ENCODE assay signal across 23 cellular contexts in the genomic region with DNA sequence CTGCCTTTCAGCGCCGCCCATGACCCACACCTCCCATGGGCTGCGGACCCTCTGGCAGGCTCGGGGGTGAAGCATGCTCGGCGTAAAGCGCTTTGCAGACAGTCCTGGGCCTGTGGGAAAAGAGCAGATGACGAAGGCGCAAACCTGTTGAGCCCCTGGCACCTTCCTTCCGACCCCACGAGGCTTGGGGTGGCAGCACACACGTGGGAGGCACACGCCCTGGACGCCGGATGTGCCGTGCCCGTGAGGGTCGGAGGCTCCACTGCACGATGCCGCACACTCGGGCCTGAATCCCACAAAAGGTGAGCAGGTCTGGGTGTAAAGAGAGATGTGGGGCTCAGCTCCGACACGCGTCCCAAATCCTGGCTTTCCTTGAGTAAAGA.
"Had no signal": no experiment of that assay in that cellular context is flagged by ENCODE, and none has a peak within 500 bp of the region (broad histone marks: within the 10 kb centered on the region; RNA-seq: fewer than 3 reads in every experiment).

No MANE protein-coding gene starts in this region.

- H3K9ac ChIP-seq: neural progenitor cell had no signal

- H3K27me3 Mint-ChIP-seq: dendritic cell treated with granulocyte-macrophage colony-stimulating factor and Interleukin-4, amounts not matched to agents 40 ng/mL and 50 ng/mL, for 4 days; effector memory CD8-positive, alpha-beta T cell; progenitor cell of endocrine pancreas; stimulated activated memory B cell treated with anti-CD40 and anti-IgM and Interleukin-4, amounts not matched to agents 10 μg/mL and 1 μg/mL and 100 μg/mL, for 72 hours; stimulated activated naive CD8-positive, alpha-beta T cell treated with anti-CD3 and anti-CD28 coated beads, Interleukin-15, Interleukin-2, amounts not matched to agents 100 ng/mL and 50 ng/mL, for 24 hours had no signal

- H3K4me3 Mint-ChIP-seq: dendritic cell treated with granulocyte-macrophage colony-stimulating factor and Interleukin-4, amounts not matched to agents 40 ng/mL and 50 ng/mL, for 4 days; effector memory CD8-positive, alpha-beta T cell; immature natural killer cell; mesothelial cell of epicardium; natural killer cell; neural progenitor cell; stimulated activated memory B cell treated with anti-CD40 and anti-IgM and Interleukin-4, amounts not matched to agents 10 μg/mL and 1 μg/mL and 100 μg/mL, for 72 hours; stimulated activated naive CD8-positive, alpha-beta T cell treated with anti-CD3 and anti-CD28 coated beads, Interleukin-15, Interleukin-2, amounts not matched to agents 100 ng/mL and 50 ng/mL, for 24 hours had no signal

- H3K36me3 Mint-ChIP-seq: natural killer cell had no signal

- ATAC-seq: effector memory CD8-positive, alpha-beta T cell; foreskin keratinocyte; left colon; natural killer cell; pancreas; sciatic nerve; stimulated activated memory B cell treated with anti-CD40 and anti-IgM and Interleukin-4, amounts not matched to agents 10 μg/mL and 1 μg/mL and 100 μg/mL, for 72 hours; upper lobe of right lung had no signal

- H3K9me3 Mint-ChIP-seq: effector memory CD8-positive, alpha-beta T cell; immature natural killer cell; mesothelial cell of epicardium; natural killer cell; neural progenitor cell; stimulated activated memory B cell treated with anti-CD40 and anti-IgM and Interleukin-4, amounts not matched to agents 10 μg/mL and 1 μg/mL and 100 μg/mL, for 72 hours; stimulated activated naive CD8-positive, alpha-beta T cell treated with anti-CD3 and anti-CD28 coated beads, Interleukin-15, Interleukin-2, amounts not matched to agents 100 ng/mL and 50 ng/mL, for 24 hours had no signal

- H3K36me3 ChIP-seq: neural progenitor cell, pancreas, upper lobe of right lung, vagina had no signal

- H2AFZ ChIP-seq: neural progenitor cell had no signal

- H3K27ac ChIP-seq: epithelial cell of prostate, foreskin keratinocyte, neural progenitor cell, pancreas, spleen, testis, upper lobe of right lung, vagina had no signal

- H3K27ac Mint-ChIP-seq: dendritic cell treated with granulocyte-macrophage colony-stimulating factor and Interleukin-4, amounts not matched to agents 40 ng/mL and 50 ng/mL, for 4 days; effector memory CD8-positive, alpha-beta T cell; immature natural killer cell; mesothelial cell of epicardium; natural killer cell; stimulated activated memory B cell treated with anti-CD40 and anti-IgM and Interleukin-4, amounts not matched to agents 10 μg/mL and 1 μg/mL and 100 μg/mL, for 72 hours; stimulated activated naive CD8-positive, alpha-beta T cell treated with anti-CD3 and anti-CD28 coated beads, Interleukin-15, Interleukin-2, amounts not matched to agents 100 ng/mL and 50 ng/mL, for 24 hours had no signal

- H3K4me2 ChIP-seq: neural progenitor cell had no signal

- H3K4me1 ChIP-seq: foreskin keratinocyte, neural progenitor cell, pancreas, spleen, upper lobe of right lung, vagina had no signal

- H3K4me1 Mint-ChIP-seq: immature natural killer cell; mesothelial cell of epicardium; natural killer cell; stimulated activated memory B cell treated with anti-CD40 and anti-IgM and Interleukin-4, amounts not matched to agents 10 μg/mL and 1 μg/mL and 100 μg/mL, for 72 hours had no signal

- H3K9me3 ChIP-seq: pancreas, spleen, testis, tibial nerve, upper lobe of right lung, vagina had no signal

- H3K27me3 ChIP-seq: foreskin keratinocyte, neural progenitor cell, pancreas, spleen, testis, tibial nerve, upper lobe of right lung, vagina had no signal

- DNase-seq: effector memory CD8-positive, alpha-beta T cell; foreskin keratinocyte; immature natural killer cell; left colon; natural killer cell; occipital lobe; spleen; stimulated activated CD4-positive, alpha-beta T cell treated with anti-CD3 and anti-CD28 coated beads, Interleukin-15, amount 100 ng/mL, for 24 hours; stimulated activated CD4-positive, alpha-beta T cell treated with anti-CD3 and anti-CD28 coated beads, Interleukin-1b, Interleukin-23, amount 100 ng/mL, for 48 hours; stimulated activated CD4-positive, alpha-beta T cell treated with anti-CD3 and anti-CD28 coated beads, Interleukin-4, amount 100 ng/mL, for 24 hours; testis; upper lobe of right lung had no signal

- H3K4me3 ChIP-seq: neural progenitor cell, pancreas, spleen, testis, tibial nerve, upper lobe of right lung, vagina had no signal
